In the genomic region with DNA sequence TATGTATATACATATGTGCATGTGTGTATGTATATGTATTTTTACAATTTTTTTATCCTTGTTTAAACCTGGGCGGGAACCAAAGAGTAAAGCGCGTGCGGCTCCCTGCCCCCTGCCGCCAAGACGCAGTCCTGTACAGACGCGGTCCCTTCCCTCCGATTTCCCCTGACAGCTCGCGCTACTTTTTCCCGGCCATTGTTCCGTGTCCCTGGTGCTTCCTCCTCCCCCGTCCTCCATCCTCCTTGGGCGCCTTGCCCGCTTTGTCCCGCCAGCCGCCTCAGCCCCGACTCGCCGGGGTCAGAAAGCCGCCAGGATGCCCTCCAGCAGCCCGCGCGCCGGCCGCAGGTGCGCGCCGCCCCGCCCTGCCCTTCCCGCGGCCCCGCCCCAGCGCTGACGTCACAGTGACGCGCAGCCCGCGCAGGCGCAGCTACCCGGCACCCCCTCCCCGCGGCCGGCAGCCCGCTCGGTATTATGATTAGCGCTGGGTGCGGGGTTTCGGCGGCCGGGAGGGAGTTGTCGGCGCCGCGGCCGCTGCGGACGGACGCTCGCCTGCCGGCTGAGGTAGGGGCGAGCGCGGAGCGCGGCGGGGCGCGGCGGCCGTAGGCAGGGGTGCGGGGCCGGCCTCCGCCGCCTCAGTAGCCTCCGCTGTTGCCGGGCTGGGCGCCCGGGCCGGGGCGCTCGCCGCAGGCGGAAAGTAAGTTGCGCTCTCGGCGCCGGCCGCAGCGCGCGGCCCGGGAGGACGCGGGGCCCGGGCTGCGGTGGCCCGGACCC, we compare ENCODE assay signal across 8 cellular contexts. TPM values are rescaled to one million over a fixed set of nuclear protein-coding genes. Genes with fewer than 3 reads are reported as not detected.
A peak's percentile ranks its signal among the peaks of the same experiment; 100 is the strongest.
DNase-seq lines count a peak whose midpoint lies in the region; ATAC-seq and TF ChIP-seq lines count a peak whose summit lies in the region.

A gene with protein sequence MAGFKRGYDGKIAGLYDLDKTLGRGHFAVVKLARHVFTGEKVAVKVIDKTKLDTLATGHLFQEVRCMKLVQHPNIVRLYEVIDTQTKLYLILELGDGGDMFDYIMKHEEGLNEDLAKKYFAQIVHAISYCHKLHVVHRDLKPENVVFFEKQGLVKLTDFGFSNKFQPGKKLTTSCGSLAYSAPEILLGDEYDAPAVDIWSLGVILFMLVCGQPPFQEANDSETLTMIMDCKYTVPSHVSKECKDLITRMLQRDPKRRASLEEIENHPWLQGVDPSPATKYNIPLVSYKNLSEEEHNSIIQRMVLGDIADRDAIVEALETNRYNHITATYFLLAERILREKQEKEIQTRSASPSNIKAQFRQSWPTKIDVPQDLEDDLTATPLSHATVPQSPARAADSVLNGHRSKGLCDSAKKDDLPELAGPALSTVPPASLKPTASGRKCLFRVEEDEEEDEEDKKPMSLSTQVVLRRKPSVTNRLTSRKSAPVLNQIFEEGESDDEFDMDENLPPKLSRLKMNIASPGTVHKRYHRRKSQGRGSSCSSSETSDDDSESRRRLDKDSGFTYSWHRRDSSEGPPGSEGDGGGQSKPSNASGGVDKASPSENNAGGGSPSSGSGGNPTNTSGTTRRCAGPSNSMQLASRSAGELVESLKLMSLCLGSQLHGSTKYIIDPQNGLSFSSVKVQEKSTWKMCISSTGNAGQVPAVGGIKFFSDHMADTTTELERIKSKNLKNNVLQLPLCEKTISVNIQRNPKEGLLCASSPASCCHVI (plus strand): TSS at position 426 of the 771 bp plus-strand sequence. CDS start 16,664 bp downstream, outside the sequence.

- no peak within 1 kb of the TSS for H4K8ac ChIP-seq in neuronal stem cell (ENCODE audit: low read depth, low read length)

- peak within 1 kb of the TSS; percentile 82 for H3K9ac ChIP-seq in neuronal stem cell (ENCODE audit: low read depth, low read length, poor library complexity)

- TF ChIP-seq CTCF in subcutaneous adipose tissue (IDR thresholded peaks at IDR 0.05; ENCODE audit: low read depth): no peak

- no peak within 1 kb of the TSS for H2AK5ac ChIP-seq in neuronal stem cell (ENCODE audit: low read depth, low read length)

- H3K4me1 ChIP-seq in SJCRH30: no peaks in the 10 kb centered on the region
- peaks cover 3 to 6% of the 10 kb centered on the region in 2 donors for H3K4me1 ChIP-seq in neuronal stem cell (ENCODE audit: control insufficient read depth in 2 of 2, insufficient read depth in 1 of 2, low read depth in 1 of 2, low read length in 2 of 2)

- H2BK12ac ChIP-seq in neuronal stem cell (ENCODE audit: low read length): no peak within 1 kb of the TSS

- H2BK5ac ChIP-seq in neuronal stem cell (ENCODE audit: low read length): no peak within 1 kb of the TSS

- H3K27ac ChIP-seq in SJCRH30 (no peak within 1 kb of the TSS), neuronal stem cell (replicated peaks; ENCODE audit: low read length) (no peak within 1 kb of the TSS)

- no peaks in the 10 kb centered on the region for H3K27me3 ChIP-seq in SJCRH30
- H3K27me3 ChIP-seq in neuronal stem cell (ENCODE audit: control insufficient read depth in 3 of 3, insufficient read depth in 3 of 3, low read depth in 1 of 3, low read length in 3 of 3): peaks cover 0 to 28% (median 0%) of the 10 kb centered on the region in 3 experiments

- H2AFZ ChIP-seq in neuronal stem cell (ENCODE audit: low read length): peak within 1 kb of the TSS; percentile 100

- DNase-seq in DMS79 (lab: John Stamatoyannopoulos, UW) (peak; percentile 20), HuH-7.5 (ENCODE audit: low spot score) (peak; percentile 93), SJCRH30 (peak; percentile 62 to 67), foreskin melanocyte (peak; percentile 50), neuronal stem cell (ENCODE audit: low spot score) (peak; percentile 88)
- DNase-seq in activated gamma-delta T cell treated with anti-CD3 and anti-CD28 coated beads, Interleukin-2, amount 50 U/mL, for 16 hours (ENCODE audit: low read depth): peak; percentile 90

- WGBS in neuronal stem cell (ENCODE audit: extremely low coverage in 2 of 2, insufficient read length in 2 of 2, insufficient replicate concordance in 1 of 2), 2 donors: no CpG with 5 or more reads among the region's 99 CpGs

- no peak within 1 kb of the TSS for H2BK15ac ChIP-seq in neuronal stem cell (ENCODE audit: low read length)

- ATAC-seq in GM21447 (IDR thresholded peaks at IDR 0.05; ENCODE audit: unreplicated experiment): peak; percentile 80

- H3K36me3 ChIP-seq in SJCRH30: no peaks in the 10 kb centered on the region
- H3K36me3 ChIP-seq in neuronal stem cell (replicated peaks in 1 of 2; ENCODE audit: control insufficient read depth in 2 of 2, insufficient read depth in 2 of 2, low read length in 2 of 2): peaks cover 0 to 23% of the 10 kb centered on the region in 2 donors

- no peaks in the 10 kb centered on the region for H3K9me3 ChIP-seq in SJCRH30 (replicated peaks)
- no peaks in the 10 kb centered on the region for H3K9me3 ChIP-seq in neuronal stem cell (replicated peaks in 1 of 2; ENCODE audit: control insufficient read depth in 2 of 2, insufficient read depth in 1 of 2, low read depth in 1 of 2, low read length in 2 of 2)

- peak within 1 kb of the TSS; percentile 82 for H3K23ac ChIP-seq in neuronal stem cell (ENCODE audit: low read depth, low read length, poor library complexity)

- H3K18ac ChIP-seq in neuronal stem cell (ENCODE audit: low read length): peak within 1 kb of the TSS; percentile 89

- no peak within 1 kb of the TSS for H2BK120ac ChIP-seq in neuronal stem cell (ENCODE audit: low read depth, low read length)

- H4K91ac ChIP-seq in neuronal stem cell (ENCODE audit: low read depth, low read length, poor library complexity): no peak within 1 kb of the TSS

- H3K4ac ChIP-seq in neuronal stem cell (ENCODE audit: low read length): no peak within 1 kb of the TSS

- peaks cover 2% of the 10 kb centered on the region for H3K79me1 ChIP-seq in neuronal stem cell (ENCODE audit: low read depth, low read length)

- H3K4me3 ChIP-seq in SJCRH30 (peak within 1 kb of the TSS; percentile 66), neuronal stem cell (ENCODE audit: low read length in 2 of 2) (peak within 1 kb of the TSS; percentile 83 to 92)

- H3K14ac ChIP-seq in neuronal stem cell (ENCODE audit: low read length): no peak within 1 kb of the TSS

- peak within 1 kb of the TSS; percentile 85 for H3K4me2 ChIP-seq in neuronal stem cell (ENCODE audit: insufficient read depth, low read length, poor library complexity, severe bottlenecking)

RNA-seq across cellular contexts. Expression of the gene that starts here (rescaled TPM):
- total RNA-seq in SJCRH30 (2014; rRNA removed; shearing (Covaris generic)): 9.2 and 12.6 TPM in 2 replicates
- polyA plus RNA-seq in neuronal stem cell (2013, experiment 1 of 2): 8.0 TPM
- polyA plus RNA-seq in neuronal stem cell (2013, experiment 2 of 2): 7.3 TPM
- total RNA-seq in subcutaneous adipose tissue: 100 to 1,000 TPM in 2 of 4 donors, 10 to 100 TPM in 2; 74.5 to 121 (median 102) TPM

Comparison
In these comparisons a context has a peak if more than half of its experiments do, and no peak if none do; other contexts are left out.
1. DNase-seq: peak in every context shown above with its lines; median percentile 93 in HuH-7.5; 90 in activated gamma-delta T cell treated with anti-CD3 and anti-CD28 coated beads, Interleukin-2, amount 50 U/mL, for 16 hours; 88 in neuronal stem cell; 64 in SJCRH30; 50 in foreskin melanocyte; 20 in DMS79.